31 cellular contexts compared by ENCODE assay signal in the genomic region with DNA sequence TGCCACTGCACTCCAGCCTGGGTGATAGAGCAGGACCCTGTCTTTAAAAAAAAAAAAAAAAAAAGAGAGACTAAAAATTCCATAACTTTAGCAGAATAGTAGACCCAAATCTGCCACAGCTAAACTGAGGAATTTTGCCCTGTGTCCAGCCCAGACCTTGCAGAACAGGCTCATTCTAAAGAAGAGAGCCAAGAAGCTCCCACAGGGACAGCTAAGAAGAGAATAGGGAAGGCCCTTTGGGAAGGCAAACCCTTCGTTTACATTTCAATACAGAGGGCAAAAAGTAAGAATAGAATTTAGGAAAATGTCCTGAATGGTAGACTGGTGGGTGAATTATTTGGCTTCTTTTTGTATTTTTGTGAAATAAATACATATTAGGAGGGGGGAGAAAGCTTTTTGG.
"Had no signal": no experiment of that assay in that cellular context is flagged by ENCODE, and none has a peak within 500 bp of the region (broad histone marks: within the 10 kb centered on the region; RNA-seq: fewer than 3 reads in every experiment).

No MANE protein-coding gene starts in this region.

- H3K27ac ChIP-seq: colonic mucosa, epithelial cell of prostate, esophagus muscularis mucosa, foreskin keratinocyte, gastroesophageal sphincter, heart left ventricle, hepatocyte, left lung, prostate gland, right atrium auricular region, stomach, thyroid gland, vagina had no signal

- DNase-seq: colonic mucosa; effector CD8-positive, alpha-beta T cell; endodermal cell; foreskin keratinocyte; heart left ventricle; left cardiac atrium; left lung; mesenchymal stem cell; mucosa of descending colon; naive B cell; stimulated activated CD4-positive, alpha-beta T cell treated with anti-CD3 and anti-CD28 coated beads, Interleukin-12 subunit alpha, Interleukin-12 subunit beta, amount 100 ng/mL, for 4 hours; stimulated activated CD4-positive, alpha-beta T cell treated with anti-CD3 and anti-CD28 coated beads, Interleukin-1b, Interleukin-23, amount 100 ng/mL, for 48 hours; stimulated activated CD4-positive, alpha-beta T cell treated with anti-CD3 and anti-CD28 coated beads, Interleukin-4, amount 100 ng/mL, for 24 hours; stimulated activated naive CD4-positive, alpha-beta T cell treated with Interleukin-2 at 50 U/mL for 16 hours; stomach; thyroid gland; trophoblast cell had no signal

- H2AFZ ChIP-seq: hepatocyte had no signal

- H3K27ac Mint-ChIP-seq: dendritic cell treated with granulocyte-macrophage colony-stimulating factor and Interleukin-4, amounts not matched to agents 40 ng/mL and 50 ng/mL, for 4 days; endodermal cell; mesothelial cell of epicardium; naive B cell; natural killer cell treated with Interleukin-12 subunit alpha and Interleukin-12 subunit beta and Interleukin-15 and Interleukin-18, amount 100 ng/mL, for 72 hours; stimulated activated effector memory CD8-positive, alpha-beta T cell treated with anti-CD3 and anti-CD28 coated beads, Interleukin-12 subunit alpha, Interleukin-12 subunit beta, amount 100 ng/mL, for 72 hours had no signal

- H3K4me3 Mint-ChIP-seq: dendritic cell treated with granulocyte-macrophage colony-stimulating factor and Interleukin-4, amounts not matched to agents 40 ng/mL and 50 ng/mL, for 4 days; endodermal cell; mesothelial cell of epicardium; naive B cell; natural killer cell treated with Interleukin-12 subunit alpha and Interleukin-12 subunit beta and Interleukin-15 and Interleukin-18, amount 100 ng/mL, for 72 hours; neural crest cell; stimulated activated effector memory CD8-positive, alpha-beta T cell treated with anti-CD3 and anti-CD28 coated beads, Interleukin-12 subunit alpha, Interleukin-12 subunit beta, amount 100 ng/mL, for 72 hours had no signal

- ATAC-seq: foreskin keratinocyte; gastroesophageal sphincter; heart left ventricle; left cardiac atrium; left lung; mucosa of descending colon; natural killer cell treated with Interleukin-12 subunit alpha and Interleukin-12 subunit beta and Interleukin-15 and Interleukin-18, amount 100 ng/mL, for 72 hours; sciatic nerve; stimulated activated effector memory CD8-positive, alpha-beta T cell treated with anti-CD3 and anti-CD28 coated beads, Interleukin-12 subunit alpha, Interleukin-12 subunit beta, amount 100 ng/mL, for 72 hours had no signal

- H3K27me3 Mint-ChIP-seq: dendritic cell treated with granulocyte-macrophage colony-stimulating factor and Interleukin-4, amounts not matched to agents 40 ng/mL and 50 ng/mL, for 4 days; naive B cell had no signal

- H3K4me1 Mint-ChIP-seq: naive B cell, neural crest cell had no signal

- H3K4me1 ChIP-seq: colonic mucosa, gastroesophageal sphincter, prostate gland had no signal

- H3K9me3 ChIP-seq: colonic mucosa, esophagus muscularis mucosa, gastroesophageal sphincter, heart left ventricle, left lung, mucosa of descending colon, prostate gland, right atrium auricular region, stomach, thyroid gland, vagina had no signal

- H3K4me2 ChIP-seq: hepatocyte, smooth muscle cell had no signal

- H3K9me3 Mint-ChIP-seq: dendritic cell treated with granulocyte-macrophage colony-stimulating factor and Interleukin-4, amounts not matched to agents 40 ng/mL and 50 ng/mL, for 4 days; endodermal cell; mesothelial cell of epicardium; naive B cell; natural killer cell treated with Interleukin-12 subunit alpha and Interleukin-12 subunit beta and Interleukin-15 and Interleukin-18, amount 100 ng/mL, for 72 hours; neural crest cell; stimulated activated effector memory CD8-positive, alpha-beta T cell treated with anti-CD3 and anti-CD28 coated beads, Interleukin-12 subunit alpha, Interleukin-12 subunit beta, amount 100 ng/mL, for 72 hours had no signal

- H3K27me3 ChIP-seq: colonic mucosa, esophagus muscularis mucosa, foreskin keratinocyte, gastroesophageal sphincter, heart left ventricle, hepatocyte, left lung, right atrium auricular region, stomach, thyroid gland, vagina had no signal

- H3K36me3 ChIP-seq: colonic mucosa, esophagus muscularis mucosa, gastroesophageal sphincter, heart left ventricle, left lung, prostate gland, right atrium auricular region, stomach, thyroid gland, vagina had no signal

- H3K36me3 Mint-ChIP-seq: mesothelial cell of epicardium; naive B cell; natural killer cell treated with Interleukin-12 subunit alpha and Interleukin-12 subunit beta and Interleukin-15 and Interleukin-18, amount 100 ng/mL, for 72 hours; stimulated activated effector memory CD8-positive, alpha-beta T cell treated with anti-CD3 and anti-CD28 coated beads, Interleukin-12 subunit alpha, Interleukin-12 subunit beta, amount 100 ng/mL, for 72 hours had no signal

- H3K79me2 ChIP-seq: hepatocyte had no signal

- H3K4me3 ChIP-seq: colonic mucosa, esophagus muscularis mucosa, gastroesophageal sphincter, heart left ventricle, hepatocyte, left lung, mucosa of descending colon, prostate gland, right atrium auricular region, smooth muscle cell, stomach, thyroid gland, vagina had no signal
